ENCODE assay signal across 10 cellular contexts in the genomic region with DNA sequence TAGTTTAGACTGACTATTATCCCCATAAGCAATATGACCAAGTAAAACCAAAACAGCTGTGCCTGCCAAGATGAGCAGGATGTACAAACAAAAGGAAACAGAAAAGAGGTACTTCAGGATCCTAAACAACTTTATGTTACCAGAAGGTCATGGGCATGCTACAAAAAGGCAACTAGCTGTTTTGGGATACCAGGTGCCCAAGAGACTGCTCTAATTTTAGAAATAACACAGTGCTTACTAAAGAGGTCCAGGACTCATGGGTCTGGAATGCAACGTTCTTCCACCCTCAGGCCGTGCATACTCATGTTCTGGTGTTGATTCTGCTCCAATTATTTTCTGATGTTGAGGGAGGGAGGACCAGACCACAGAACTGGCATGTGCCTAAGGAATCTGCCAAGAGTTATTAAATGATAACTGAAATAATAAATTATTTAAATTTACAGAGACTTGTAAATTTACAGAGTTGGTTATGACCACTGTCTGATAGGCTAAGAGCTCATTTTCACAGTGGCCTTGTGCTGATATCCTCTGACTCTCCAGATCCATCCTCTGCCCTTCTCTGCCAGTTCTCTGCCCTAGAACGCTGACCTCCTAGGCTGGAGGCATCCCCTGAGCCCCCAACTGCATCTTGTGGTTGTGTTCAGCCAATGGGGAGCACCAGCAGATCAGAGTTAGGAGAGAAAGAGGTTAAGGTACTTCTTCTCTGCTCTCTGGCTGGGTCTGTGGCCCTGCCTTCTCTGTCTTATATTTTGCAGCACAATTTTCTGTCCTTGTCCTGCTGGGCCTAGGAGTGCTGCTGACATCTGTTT. TPM values are rescaled to one million over a fixed set of nuclear protein-coding genes. Genes with fewer than 3 reads are reported as not detected.
DNase-seq lines count a peak whose midpoint lies in the region; ATAC-seq and TF ChIP-seq lines count a peak whose summit lies in the region.
"Had no signal": no experiment of that assay in that cellular context is flagged by ENCODE, and none has a peak within 500 bp of the region (broad histone marks: within the 10 kb centered on the region; RNA-seq: fewer than 3 reads in every experiment).

No MANE protein-coding gene starts in this region.

- H3K9ac ChIP-seq in skeletal muscle satellite cell (ENCODE audit: low read depth, low read length), result peak overlapping the region; percentile 79

- H3K9me3 ChIP-seq in skeletal muscle satellite cell (replicated peaks; ENCODE audit: low read length), result no peaks in the 10 kb centered on the region

- no peaks in the 10 kb centered on the region for H3K79me2 ChIP-seq in GM23338 (replicated peaks; ENCODE audit: insufficient read depth)

- no peaks in the 10 kb centered on the region for H3K36me3 Mint-ChIP-seq in GM23338 (ENCODE audit: low read depth)
- H3K36me3 Mint-ChIP-seq: brain, mesothelial cell of epicardium had no signal

- intact Hi-C loops in Right ventricle myocardium superior (cut with DNase I), result no loop called here

- H2AFZ ChIP-seq in GM23338, result no peak overlapping the region

- no peak overlapping the region for H3K4me3 Mint-ChIP-seq in GM23338
- H3K4me3 Mint-ChIP-seq: brain, mesothelial cell of epicardium had no signal

- DNase-seq in GM23338 (ENCODE audit: low spot score), result no peak
- DNase-seq in Right ventricle myocardium superior, result no peak
- DNase-seq in activated effector memory CD4-positive, alpha-beta T cell treated with Interleukin-2 at 50 U/mL for 16 hours, result no peak
- DNase-seq in activated CD8-positive, alpha-beta memory T cell treated with anti-CD3 and anti-CD28 coated beads, Interleukin-2, amount 50 U/mL, for 4 hours, result no peak
- DNase-seq in T-helper 2 cell, result no peak

- H3K27ac Mint-ChIP-seq in GM23338, result peak overlapping the region; percentile 36; the same call in 1 of the 2 replicates
- H3K27ac Mint-ChIP-seq: mesothelial cell of epicardium had no signal

- no peak overlapping the region; the same call in 1 of the 2 replicates for H3K27ac ChIP-seq in GM23338 (ENCODE audit: low read depth)

- no peaks in the 10 kb centered on the region for H3F3A ChIP-seq in GM23338 (replicated peaks; ENCODE audit: low read depth)

- H3K27me3 ChIP-seq in GM23338 (ENCODE audit: insufficient read depth) (no peaks in the 10 kb centered on the region), skeletal muscle satellite cell (ENCODE audit: control insufficient read depth, insufficient read depth, low read length) (no peaks in the 10 kb centered on the region)

- no peak for ATAC-seq in GM23338
- ATAC-seq in SK-N-SH treated with all-trans-retinoic acid at 6 μM for 48 hours, result peak; percentile 87
- ATAC-seq in Right ventricle myocardium superior (ENCODE audit: poor library complexity), result peak; percentile 86
- no peak for ATAC-seq in GM21423 (IDR thresholded peaks at IDR 0.05; ENCODE audit: unreplicated experiment)

- H3K4me1 Mint-ChIP-seq in GM23338, result peaks cover 8% of the 10 kb centered on the region; the same call in 2 of the 3 replicates

- no peaks in the 10 kb centered on the region for H3K36me3 ChIP-seq in GM23338 (ENCODE audit: insufficient read depth)
- H3K36me3 ChIP-seq in skeletal muscle satellite cell (ENCODE audit: insufficient read depth, low read length), result peaks cover 23% of the 10 kb centered on the region

- H3K4me1 ChIP-seq in GM23338 (ENCODE audit: insufficient read depth) (peaks cover 14% of the 10 kb centered on the region), skeletal muscle satellite cell (ENCODE audit: control insufficient read depth, insufficient read depth, low read length) (peaks cover 51% of the 10 kb centered on the region)

- TF ChIP-seq CTCF in GM23338 (conservative IDR thresholded peaks at IDR 0.05; ENCODE audit: low read depth in 2 of 2), result no peak

- no peaks in the 10 kb centered on the region for H3K9me3 Mint-ChIP-seq in GM23338
- H3K9me3 Mint-ChIP-seq: brain had no signal

- H3K4me3 ChIP-seq in GM23338 (no peak overlapping the region), skeletal muscle satellite cell (ENCODE audit: low read length) (peak overlapping the region; percentile 0)

- H3K4me2 ChIP-seq in GM23338, result no peak overlapping the region
- H3K4me2 ChIP-seq in skeletal muscle satellite cell (ENCODE audit: low read length), result peak overlapping the region; percentile 14

- peaks cover 11% of the 10 kb centered on the region; the same call in 1 of the 2 replicates for H3K9me2 ChIP-seq in GM23338 (ENCODE audit: insufficient read depth)

- H3K27me3 Mint-ChIP-seq in GM23338 (ENCODE audit: insufficient read depth, low read depth, poor library complexity), result no peaks in the 10 kb centered on the region

- no peaks in the 10 kb centered on the region for H4K20me1 ChIP-seq in GM23338 (replicated peaks; ENCODE audit: insufficient read depth)

TF ChIP-seq in GM23338, 12 proteins besides CTCF, POLR2A, EP300 and RAD21 (continues in another document):
- no peak for TF ChIP-seq EZH2 (IDR thresholded peaks at IDR 0.05; ENCODE audit: low read depth, unreplicated experiment)
- TF ChIP-seq, protein P1, sequence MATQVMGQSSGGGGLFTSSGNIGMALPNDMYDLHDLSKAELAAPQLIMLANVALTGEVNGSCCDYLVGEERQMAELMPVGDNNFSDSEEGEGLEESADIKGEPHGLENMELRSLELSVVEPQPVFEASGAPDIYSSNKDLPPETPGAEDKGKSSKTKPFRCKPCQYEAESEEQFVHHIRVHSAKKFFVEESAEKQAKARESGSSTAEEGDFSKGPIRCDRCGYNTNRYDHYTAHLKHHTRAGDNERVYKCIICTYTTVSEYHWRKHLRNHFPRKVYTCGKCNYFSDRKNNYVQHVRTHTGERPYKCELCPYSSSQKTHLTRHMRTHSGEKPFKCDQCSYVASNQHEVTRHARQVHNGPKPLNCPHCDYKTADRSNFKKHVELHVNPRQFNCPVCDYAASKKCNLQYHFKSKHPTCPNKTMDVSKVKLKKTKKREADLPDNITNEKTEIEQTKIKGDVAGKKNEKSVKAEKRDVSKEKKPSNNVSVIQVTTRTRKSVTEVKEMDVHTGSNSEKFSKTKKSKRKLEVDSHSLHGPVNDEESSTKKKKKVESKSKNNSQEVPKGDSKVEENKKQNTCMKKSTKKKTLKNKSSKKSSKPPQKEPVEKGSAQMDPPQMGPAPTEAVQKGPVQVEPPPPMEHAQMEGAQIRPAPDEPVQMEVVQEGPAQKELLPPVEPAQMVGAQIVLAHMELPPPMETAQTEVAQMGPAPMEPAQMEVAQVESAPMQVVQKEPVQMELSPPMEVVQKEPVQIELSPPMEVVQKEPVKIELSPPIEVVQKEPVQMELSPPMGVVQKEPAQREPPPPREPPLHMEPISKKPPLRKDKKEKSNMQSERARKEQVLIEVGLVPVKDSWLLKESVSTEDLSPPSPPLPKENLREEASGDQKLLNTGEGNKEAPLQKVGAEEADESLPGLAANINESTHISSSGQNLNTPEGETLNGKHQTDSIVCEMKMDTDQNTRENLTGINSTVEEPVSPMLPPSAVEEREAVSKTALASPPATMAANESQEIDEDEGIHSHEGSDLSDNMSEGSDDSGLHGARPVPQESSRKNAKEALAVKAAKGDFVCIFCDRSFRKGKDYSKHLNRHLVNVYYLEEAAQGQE (IDR thresholded peaks at IDR 0.05; ENCODE audit: unreplicated experiment), result no peak
- no peak for TF ChIP-seq ZNF331 (CRISPR knock-in tag; IDR thresholded peaks at IDR 0.05; ENCODE audit: low read depth)

TF ChIP-seq in SK-N-SH treated with all-trans-retinoic acid at 6 μM for 48 hours, 23 proteins besides CTCF, POLR2A, EP300 and RAD21:
- TF ChIP-seq CSDC2 (CRISPR knock-in tag; IDR thresholded peaks at IDR 0.05) (0 out of 2 replicates have a peak, but pooled peaks have one; percentile 46), ISL1 (CRISPR knock-in tag; IDR thresholded peaks at IDR 0.05) (peak; percentile 56), RARB (CRISPR knock-in tag; IDR thresholded peaks at IDR 0.05) (no peak)
TF ChIP-seq in SK-N-SH treated with all-trans-retinoic acid at 6 μM for 48 hours: peak in this region for 2.

RNA-seq across cellular contexts. Expression of a gene that starts 37.7 kb away (rescaled TPM):
- 23.1 and 27.8 TPM in 2 replicates for total RNA-seq in GM23338 (2014; rRNA removed; shearing (Covaris generic))
- polyA plus RNA-seq in GM23338 (2016; fragmentation: Nextera tagmentation; extraction: Ambion mirVana), result 28.8 and 33.7 TPM in 2 replicates
- total RNA-seq in Right ventricle myocardium superior, result 7.9 TPM
- 31.7 and 38.4 TPM in 2 replicates for total RNA-seq in skeletal muscle satellite cell (2012; rRNA removed)

RNA-seq across cellular contexts. Expression of a gene that starts 54.6 kb away (rescaled TPM):
- total RNA-seq in GM23338 (2014; rRNA removed; shearing (Covaris generic)), result 35.6 and 39.7 TPM in 2 replicates
- polyA plus RNA-seq in GM23338 (2016; fragmentation: Nextera tagmentation; extraction: Ambion mirVana), result 102 and 107 TPM in 2 replicates
- total RNA-seq in Right ventricle myocardium superior, result 17.8 TPM
- 8.9 and 12.9 TPM in 2 replicates for total RNA-seq in skeletal muscle satellite cell (2012; rRNA removed)

Comparison
In these comparisons a context has a peak if more than half of its experiments do, and no peak if none do; other contexts are left out.
1. ATAC-seq: peak in SK-N-SH treated with all-trans-retinoic acid at 6 μM for 48 hours (single experiment) and Right ventricle myocardium superior (single experiment); none in GM23338 (single experiment) and GM21423 (single experiment).